Comparison of ENCODE assay signal across 1 cellular context in genomic region chr15:74365619-74366445, GRCh38.
TF ChIP-seq lines count a peak whose summit lies in the region.

No MANE protein-coding gene starts in this region.

TF ChIP-seq in HepG2, 621 proteins besides CTCF, POLR2A, EP300 and RAD21 (continued from another document and continues in another):
- peak; percentile 90 for TF ChIP-seq CSRNP1 (CRISPR knock-in tag; IDR thresholded peaks at IDR 0.05)
- no peak for TF ChIP-seq ZNF180 (CRISPR knock-in tag; IDR thresholded peaks at IDR 0.05; ENCODE audit: borderline replicate concordance, low read depth)
- TF ChIP-seq ZNF749 (CRISPR knock-in tag; IDR thresholded peaks at IDR 0.05; ENCODE audit: borderline replicate concordance), result peak; percentile 52; the same call in 1 of the 2 replicates
- TF ChIP-seq ZNF770 (CRISPR knock-in tag; IDR thresholded peaks at IDR 0.05), result peak; percentile 61
- TF ChIP-seq PAWR (CRISPR knock-in tag; IDR thresholded peaks at IDR 0.05; ENCODE audit: borderline replicate concordance), result no peak
- TF ChIP-seq ZNF451 (CRISPR knock-in tag; IDR thresholded peaks at IDR 0.05), result 0 out of 2 replicates have a peak, but pooled peaks have one; percentile 30
- TF ChIP-seq ATF7-NPFF (CRISPR knock-in tag; IDR thresholded peaks at IDR 0.05; ENCODE audit: low read depth), result peak; percentile 28; the same call in 1 of the 2 replicates
- 0 out of 2 replicates have a peak, but pooled peaks have one; percentile 8 for TF ChIP-seq HNF4G (IDR thresholded peaks at IDR 0.05; ENCODE audit: borderline replicate concordance, low read depth, low read length)
- TF ChIP-seq HNF4G (CRISPR knock-in tag; IDR thresholded peaks at IDR 0.05; ENCODE audit: borderline replicate concordance, low read depth), result no peak
- TF ChIP-seq ZBTB39 (CRISPR knock-in tag; IDR thresholded peaks at IDR 0.05), result 0 out of 2 replicates have a peak, but pooled peaks have one; percentile 21
- peak; percentile 45; the same call in 1 of the 2 replicates for TF ChIP-seq PHF21A (CRISPR knock-in tag; IDR thresholded peaks at IDR 0.05)
- 0 out of 2 replicates have a peak, but pooled peaks have one; percentile 68 for TF ChIP-seq ZSCAN5A (CRISPR knock-in tag; IDR thresholded peaks at IDR 0.05; ENCODE audit: borderline replicate concordance)
- 0 out of 2 replicates have a peak, but pooled peaks have one; percentile 19 for TF ChIP-seq HOXD1 (CRISPR knock-in tag; IDR thresholded peaks at IDR 0.05)
- no peak for TF ChIP-seq ATAD3A (CRISPR knock-in tag; IDR thresholded peaks at IDR 0.05)
- no peak for TF ChIP-seq NFATC3 (CRISPR knock-in tag; IDR thresholded peaks at IDR 0.05)
- no peak for TF ChIP-seq ZNF577 (CRISPR knock-in tag; IDR thresholded peaks at IDR 0.05; ENCODE audit: borderline replicate concordance, low read depth)
- no peak for TF ChIP-seq CEBPB (IDR thresholded peaks at IDR 0.05; ENCODE audit: borderline replicate concordance, low read depth, low read length)
- TF ChIP-seq GATAD1 (CRISPR knock-in tag; IDR thresholded peaks at IDR 0.05), result peak; percentile 52; the same call in 1 of the 2 replicates
- TF ChIP-seq ZFY (CRISPR knock-in tag; IDR thresholded peaks at IDR 0.05), result peak; percentile 90
- TF ChIP-seq ZNF124 (CRISPR knock-in tag; IDR thresholded peaks at IDR 0.05), result no peak
- TF ChIP-seq ZNF230 (CRISPR knock-in tag; IDR thresholded peaks at IDR 0.05), result peak; percentile 30; the same call in 1 of the 2 replicates
- TF ChIP-seq KDM2A (CRISPR knock-in tag; IDR thresholded peaks at IDR 0.05; ENCODE audit: borderline replicate concordance, low read depth), result peak; percentile 48; the same call in 1 of the 2 replicates
- TF ChIP-seq ZNF607 (CRISPR knock-in tag; IDR thresholded peaks at IDR 0.05; ENCODE audit: borderline replicate concordance), result peak; percentile 62; the same call in 1 of the 2 replicates
- TF ChIP-seq ZNF407 (CRISPR knock-in tag; IDR thresholded peaks at IDR 0.05; ENCODE audit: not compliant biosample characterization), result peak; percentile 82
- TF ChIP-seq HDAC6 (IDR thresholded peaks at IDR 0.05; ENCODE audit: low read depth, low read length), result no peak
- TF ChIP-seq HOMEZ (CRISPR knock-in tag; IDR thresholded peaks at IDR 0.05; ENCODE audit: low read depth), result 0 out of 2 replicates have a peak, but pooled peaks have one; percentile 20
- TF ChIP-seq MED1 (CRISPR knock-in tag; IDR thresholded peaks at IDR 0.05), result no peak
- 0 out of 2 replicates have a peak, but pooled peaks have one; percentile 52 for TF ChIP-seq ZIK1 (CRISPR knock-in tag; IDR thresholded peaks at IDR 0.05; ENCODE audit: borderline replicate concordance, low read depth)
- TF ChIP-seq NR2C2 (CRISPR knock-in tag; IDR thresholded peaks at IDR 0.05; ENCODE audit: borderline replicate concordance), result peak; percentile 27; the same call in 1 of the 2 replicates
- TF ChIP-seq ZBTB21 (CRISPR knock-in tag; IDR thresholded peaks at IDR 0.05), result no peak
- TF ChIP-seq ZNF382 (CRISPR knock-in tag; IDR thresholded peaks at IDR 0.05; ENCODE audit: borderline replicate concordance), result no peak
- no peak for TF ChIP-seq BRF2 (CRISPR knock-in tag; IDR thresholded peaks at IDR 0.05)
- TF ChIP-seq ZMAT3 (CRISPR knock-in tag; conservative IDR thresholded peaks at IDR 0.05), result 0 out of 2 replicates have a peak, but pooled peaks have one; percentile 21
- TF ChIP-seq IRF1 (CRISPR knock-in tag; IDR thresholded peaks at IDR 0.05; ENCODE audit: low read depth), result no peak
- peak; percentile 74; the same call in 1 of the 2 replicates for TF ChIP-seq ZNF691 (CRISPR knock-in tag; IDR thresholded peaks at IDR 0.05; ENCODE audit: borderline replicate concordance, low read depth)
- TF ChIP-seq TGIF2 (CRISPR knock-in tag; IDR thresholded peaks at IDR 0.05), result no peak
- peak; percentile 71 for TF ChIP-seq KMT2A (CRISPR knock-in tag; IDR thresholded peaks at IDR 0.05)
- no peak for TF ChIP-seq CENPT (CRISPR knock-in tag; IDR thresholded peaks at IDR 0.05; ENCODE audit: low read depth)
- peak; percentile 52 for TF ChIP-seq SAP130 (CRISPR knock-in tag; IDR thresholded peaks at IDR 0.05; ENCODE audit: low read depth)
- TF ChIP-seq ZNF292 (CRISPR knock-in tag; IDR thresholded peaks at IDR 0.05; ENCODE audit: borderline replicate concordance, low read depth), result peak; percentile 81; the same call in 1 of the 2 replicates
